In the genomic region with DNA sequence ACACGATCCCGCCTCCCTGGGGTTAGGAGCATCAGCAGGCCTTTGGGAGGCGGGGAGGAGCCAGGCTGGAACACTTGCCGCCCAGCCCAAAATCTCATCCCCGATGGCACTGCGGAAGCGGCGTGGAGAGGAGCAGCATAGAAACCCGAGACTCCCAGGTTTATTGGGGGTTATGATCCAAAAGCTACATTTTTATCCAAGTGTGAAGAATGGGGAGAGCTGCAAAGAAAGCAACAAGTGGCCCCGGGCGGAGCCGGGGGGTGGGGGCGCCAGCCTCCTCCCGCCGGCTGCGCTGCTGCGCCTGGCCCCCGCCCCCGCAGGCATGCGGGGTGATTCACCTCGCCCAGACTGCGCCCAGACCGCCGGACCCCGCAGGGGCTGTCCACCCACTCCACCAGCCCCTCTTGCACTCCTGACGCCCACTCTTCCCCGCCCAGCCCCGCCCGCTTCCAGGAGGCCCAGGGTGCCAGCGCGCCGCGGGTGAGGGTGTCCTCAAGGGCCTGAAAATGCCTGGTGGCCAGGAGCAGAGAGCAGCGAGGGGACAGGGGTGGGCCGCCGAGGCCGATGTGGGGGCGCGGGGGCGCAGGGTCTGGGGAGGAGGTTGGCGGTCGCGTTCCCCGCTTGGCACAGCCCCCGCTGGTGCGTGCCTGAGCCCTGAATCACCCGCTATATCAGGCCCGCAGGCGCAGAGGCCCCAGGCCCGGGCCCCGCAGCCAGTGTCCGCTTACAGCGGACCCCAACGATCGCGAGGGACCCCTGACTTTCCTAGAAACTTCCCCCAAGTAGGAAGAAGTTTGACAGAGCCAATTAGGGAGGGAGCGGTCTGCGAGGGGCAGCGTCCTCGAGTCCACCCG, we compare ENCODE assay signal across 8 cellular contexts. TPM values are rescaled to one million over a fixed set of nuclear protein-coding genes. Genes with fewer than 3 reads are reported as not detected.
DNase-seq lines count a peak whose midpoint lies in the region; ATAC-seq and TF ChIP-seq lines count a peak whose summit lies in the region.

No MANE protein-coding gene starts in this region.

- peaks cover 17% of the 10 kb centered on the region for H3K4me1 Mint-ChIP-seq in activated CD4-positive, alpha-beta memory T cell treated with anti-CD3 and anti-CD28 coated beads for 36 hours (ENCODE audit: low read depth)
- peaks cover 16% of the 10 kb centered on the region for H3K4me1 Mint-ChIP-seq in neural crest cell

- H3K27ac Mint-ChIP-seq in activated CD4-positive, alpha-beta memory T cell treated with anti-CD3 and anti-CD28 coated beads for 36 hours = no peak overlapping the region
- no peak overlapping the region for H3K27ac Mint-ChIP-seq in neural crest cell (ENCODE audit: unreplicated experiment)

- peak overlapping the region; percentile 62 for H3K4me3 Mint-ChIP-seq in activated CD4-positive, alpha-beta memory T cell treated with anti-CD3 and anti-CD28 coated beads for 36 hours
- peak overlapping the region; percentile 81 for H3K4me3 Mint-ChIP-seq in neural crest cell

- intact Hi-C loops in activated CD4-positive, alpha-beta memory T cell treated with anti-CD3 and anti-CD28 coated beads for 36 hours (cut with micrococcal nuclease) = no loop called here

- H3K36me3 Mint-ChIP-seq in activated CD4-positive, alpha-beta memory T cell treated with anti-CD3 and anti-CD28 coated beads for 36 hours = no peaks in the 10 kb centered on the region
- H3K36me3 Mint-ChIP-seq in neural crest cell (ENCODE audit: low read depth) = no peaks in the 10 kb centered on the region

- H3K4me3 ChIP-seq in GM12875 (ENCODE audit: low read depth, low read length) (peak overlapping the region; percentile 16), fibroblast of the aortic adventitia (ENCODE audit: low read depth, low read length) (peak overlapping the region; percentile 98)

- DNase-seq in activated CD4-positive, alpha-beta memory T cell treated with anti-CD3 and anti-CD28 coated beads for 36 hours = peak; percentile 36
- DNase-seq in fibroblast of the aortic adventitia (ENCODE audit: low read depth) = peak; percentile 72
- DNase-seq in neural crest cell (ENCODE audit: low read depth, low spot score) = no peak
- DNase-seq in mesenteric fat pad (ENCODE audit: low spot score) = no peak

- POLR2A ChIA-PET in activated CD4-positive, alpha-beta memory T cell treated with anti-CD3 and anti-CD28 coated beads for 36 hours (lab: Charles Lee) = interaction anchor here (0.5 to 1.8 kb wide), 5 partner anchors 15 to 108 kb away, joined by 3 to 4 read pairs (median 3); partner anchors contain the start of gene STAT3

- TF ChIP-seq CTCF in GM12875 (IDR thresholded peaks at IDR 0.05; ENCODE audit: borderline replicate concordance, insufficient read depth, low read depth, low read length) = no peak
- TF ChIP-seq CTCF in fibroblast of the aortic adventitia (IDR thresholded peaks at IDR 0.05; ENCODE audit: insufficient read depth, low read length) = no peak
- TF ChIP-seq CTCF in neural crest cell (conservative IDR thresholded peaks at IDR 0.05) = no peak

- H3K27me3 Mint-ChIP-seq in activated CD4-positive, alpha-beta memory T cell treated with anti-CD3 and anti-CD28 coated beads for 36 hours = peaks cover 24% of the 10 kb centered on the region
- H3K27me3 Mint-ChIP-seq in neural crest cell (ENCODE audit: low read depth) = peaks cover 77% of the 10 kb centered on the region

- CTCF ChIA-PET in activated CD4-positive, alpha-beta memory T cell treated with anti-CD3 and anti-CD28 coated beads for 36 hours (lab: Charles Lee) = interaction anchor here (0.9 to 3.8 kb wide), 10 partner anchors 10 to 127 kb away, joined by 3 to 22 read pairs (median 6); no protein-coding TSS in a partner anchor

- no peaks in the 10 kb centered on the region for H3K9me3 Mint-ChIP-seq in activated CD4-positive, alpha-beta memory T cell treated with anti-CD3 and anti-CD28 coated beads for 36 hours
- no peaks in the 10 kb centered on the region for H3K9me3 Mint-ChIP-seq in neural crest cell

- no peak for ATAC-seq in GM18870 (IDR thresholded peaks at IDR 0.05; ENCODE audit: unreplicated experiment)
- ATAC-seq in GM19467 (IDR thresholded peaks at IDR 0.05; ENCODE audit: unreplicated experiment) = no peak
- no peak for ATAC-seq in HG03439 (IDR thresholded peaks at IDR 0.05; ENCODE audit: unreplicated experiment)

RNA-seq across cellular contexts. Expression of gene CAVIN1, which starts 1.4 kb away (rescaled TPM):
- 1 to 10 TPM; 2.5 to 2.9 TPM for total RNA-seq in activated CD4-positive, alpha-beta memory T cell treated with anti-CD3 and anti-CD28 coated beads for 36 hours
- total RNA-seq in fibroblast of the aortic adventitia (ENCODE audit: low replicate concordance) (639 and 721 TPM in 2 replicates), neural crest cell (0.09 and 0.14 TPM in 2 replicates), mesenteric fat pad (681 TPM)

RNA-seq across cellular contexts. Expression of gene STAT3, which starts 33.5 kb away (rescaled TPM):
- 100 to 1,000 TPM; 194 to 198 TPM for total RNA-seq in activated CD4-positive, alpha-beta memory T cell treated with anti-CD3 and anti-CD28 coated beads for 36 hours
- total RNA-seq in fibroblast of the aortic adventitia (ENCODE audit: low replicate concordance) (103 and 137 TPM in 2 replicates), neural crest cell (38.0 and 40.9 TPM in 2 replicates), mesenteric fat pad (353 TPM)

RNA-seq across cellular contexts. Expression of gene ATP6V0A1, which starts 37.0 kb away (rescaled TPM):
- total RNA-seq in activated CD4-positive, alpha-beta memory T cell treated with anti-CD3 and anti-CD28 coated beads for 36 hours = 10 to 100 TPM; 12.0 to 13.2 TPM
- 40.0 and 60.6 TPM in 2 replicates for total RNA-seq in fibroblast of the aortic adventitia (ENCODE audit: low replicate concordance)
- total RNA-seq in neural crest cell = 59.4 and 64.7 TPM in 2 replicates
- total RNA-seq in mesenteric fat pad = 84.1 TPM

Comparison
In these comparisons a context has a peak if more than half of its experiments do, and no peak if none do; other contexts are left out.
1. DNase-seq: peak in activated CD4-positive, alpha-beta memory T cell treated with anti-CD3 and anti-CD28 coated beads for 36 hours (single experiment) and fibroblast of the aortic adventitia (single experiment); none in neural crest cell (single experiment) and mesenteric fat pad (single experiment).
2. RNA of gene CAVIN1, which starts 1.4 kb away (total RNA-seq): 639 to 721 TPM in fibroblast of the aortic adventitia and 681 TPM in mesenteric fat pad (single experiment); 2.5 to 2.9 TPM in activated CD4-positive, alpha-beta memory T cell treated with anti-CD3 and anti-CD28 coated beads for 36 hours and 0.09 to 0.14 TPM in neural crest cell; every median in the first group is over 100 times any median in the second.